Comparison of ENCODE assay signal across 15 cellular contexts in genomic region chr1:178645157-178645825, GRCh38.
DNase-seq lines count a peak whose midpoint lies in the region; ATAC-seq and TF ChIP-seq lines count a peak whose summit lies in the region.
"Had no signal": no experiment of that assay in that cellular context is flagged by ENCODE, and none has a peak within 500 bp of the region (broad histone marks: within the 10 kb centered on the region; RNA-seq: fewer than 3 reads in every experiment).

No MANE protein-coding gene starts in this region.

- peak overlapping the region; percentile 93 for H2AFZ ChIP-seq in neural progenitor cell (replicated peaks)

- no peak for ATAC-seq in stimulated activated effector memory CD8-positive, alpha-beta T cell treated with anti-CD3 and anti-CD28 coated beads, Interleukin-12 subunit alpha, Interleukin-12 subunit beta, amount 100 ng/mL, for 72 hours
- ATAC-seq in GM18868 (IDR thresholded peaks at IDR 0.05; ENCODE audit: unreplicated experiment) = no peak
- ATAC-seq: left colon had no signal

- H3F3A ChIP-seq in neural progenitor cell (ENCODE audit: low read depth) = no peaks in the 10 kb centered on the region

- H3K4me1 ChIP-seq in HUES48 (ENCODE audit: control insufficient read depth, insufficient read depth, low read length) (peaks cover 25% of the 10 kb centered on the region), neural progenitor cell (peaks cover 30% of the 10 kb centered on the region)
- H3K4me1 ChIP-seq: thyroid gland had no signal

- no peaks in the 10 kb centered on the region for H3K79me2 ChIP-seq in neural progenitor cell (ENCODE audit: low read depth)

- peaks cover 6% of the 10 kb centered on the region for H3K27me3 Mint-ChIP-seq in neural progenitor cell (ENCODE audit: insufficient read depth, low read depth)

- peak overlapping the region; percentile 29; the same call in 1 of the 2 replicates for H3K9ac ChIP-seq in HUES48 (ENCODE audit: low read depth, low read length)
- H3K9ac ChIP-seq in neural progenitor cell = no peak overlapping the region
- H3K9ac ChIP-seq: BLaER1 treated with 17β-estradiol and CSF1 and Interleukin-3, amounts not matched to agents 10 nM and 100 nM had no signal

- H3K27ac ChIP-seq in HUES48 (ENCODE audit: low read depth, low read length) = peak overlapping the region; percentile 31
- no peak overlapping the region for H3K27ac ChIP-seq in neural progenitor cell
- H3K27ac ChIP-seq: BLaER1 treated with 17β-estradiol and CSF1 and Interleukin-3, amounts not matched to agents 10 nM and 100 nM; epithelial cell of prostate; thyroid gland had no signal

- H3K4me3 ChIP-seq in HUES48 (ENCODE audit: low read depth, low read length) (peak overlapping the region; percentile 23; the same call in 1 of the 2 replicates), neural progenitor cell (peak overlapping the region; percentile 41)
- H3K4me3 ChIP-seq: BLaER1 treated with 17β-estradiol and CSF1 and Interleukin-3, amounts not matched to agents 10 nM and 100 nM; thyroid gland had no signal

- DNase-seq in NCI-H2171 treated with DMSO at 0.1 percent for 48 hours (lab: John Stamatoyannopoulos, UW) (peak; percentile 93), astrocyte of the hippocampus (ENCODE audit: low read depth, low spot score) (peak; percentile 20), neural progenitor cell (ENCODE audit: low spot score) (peak; percentile 55), DMS114 treated with DMSO at 0.1 percent for 48 hours (lab: John Stamatoyannopoulos, UW; ENCODE audit: unreplicated experiment) (no peak), epidermal melanocyte (ENCODE audit: insufficient read length, low spot score) (no peak)
- DNase-seq in stimulated activated effector memory CD8-positive, alpha-beta T cell treated with anti-CD3 and anti-CD28 coated beads, Interleukin-12 subunit alpha, Interleukin-12 subunit beta, amount 100 ng/mL, for 72 hours (ENCODE audit: low spot score in 2 of 2) = no peak
- DNase-seq: activated CD4-positive, alpha-beta T cell treated with anti-CD3 and anti-CD28 coated beads, Interleukin-2, amount 50 U/mL, for 48 hours; amniotic stem cell; left colon; NCI-H774; thyroid gland had no signal

- H3K9me3 ChIP-seq in HUES48 (ENCODE audit: control insufficient read depth, insufficient read depth, low read length) = no peaks in the 10 kb centered on the region
- no peaks in the 10 kb centered on the region for H3K9me3 ChIP-seq in neural progenitor cell (ENCODE audit: low read depth)
- H3K9me3 ChIP-seq: BLaER1 treated with 17β-estradiol and CSF1 and Interleukin-3, amounts not matched to agents 10 nM and 100 nM; thyroid gland had no signal

- H4K20me1 ChIP-seq in neural progenitor cell (ENCODE audit: low read depth) = no peaks in the 10 kb centered on the region
- H4K20me1 ChIP-seq: BLaER1 treated with 17β-estradiol and CSF1 and Interleukin-3, amounts not matched to agents 10 nM and 100 nM had no signal

- H3K27ac Mint-ChIP-seq in neural progenitor cell = peak overlapping the region; percentile 95
- H3K27ac Mint-ChIP-seq in stimulated activated effector memory CD8-positive, alpha-beta T cell treated with anti-CD3 and anti-CD28 coated beads, Interleukin-12 subunit alpha, Interleukin-12 subunit beta, amount 100 ng/mL, for 72 hours = no peak overlapping the region

- peak overlapping the region; percentile 77 for H3K4me2 ChIP-seq in neural progenitor cell

- H3K9me3 Mint-ChIP-seq in neural progenitor cell = no peaks in the 10 kb centered on the region
- H3K9me3 Mint-ChIP-seq in stimulated activated effector memory CD8-positive, alpha-beta T cell treated with anti-CD3 and anti-CD28 coated beads, Interleukin-12 subunit alpha, Interleukin-12 subunit beta, amount 100 ng/mL, for 72 hours = no peaks in the 10 kb centered on the region

- peaks cover 2% of the 10 kb centered on the region for H3K36me3 Mint-ChIP-seq in neural progenitor cell
- no peaks in the 10 kb centered on the region for H3K36me3 Mint-ChIP-seq in stimulated activated effector memory CD8-positive, alpha-beta T cell treated with anti-CD3 and anti-CD28 coated beads, Interleukin-12 subunit alpha, Interleukin-12 subunit beta, amount 100 ng/mL, for 72 hours

- H3K36me3 ChIP-seq in HUES48 (ENCODE audit: control insufficient read depth, insufficient read depth, low read length) (no peaks in the 10 kb centered on the region), neural progenitor cell (no peaks in the 10 kb centered on the region)
- H3K36me3 ChIP-seq: BLaER1 treated with 17β-estradiol and CSF1 and Interleukin-3, amounts not matched to agents 10 nM and 100 nM; thyroid gland had no signal

- no peak for TF ChIP-seq CTCF in neural progenitor cell (IDR thresholded peaks at IDR 0.05)

- H3K4me3 Mint-ChIP-seq in neural progenitor cell = peak overlapping the region; percentile 79
- H3K4me3 Mint-ChIP-seq in stimulated activated effector memory CD8-positive, alpha-beta T cell treated with anti-CD3 and anti-CD28 coated beads, Interleukin-12 subunit alpha, Interleukin-12 subunit beta, amount 100 ng/mL, for 72 hours = no peak overlapping the region

- H3K27me3 ChIP-seq in HUES48 (ENCODE audit: control insufficient read depth, insufficient read depth, low read length) (no peaks in the 10 kb centered on the region), neural progenitor cell (no peaks in the 10 kb centered on the region)
- H3K27me3 ChIP-seq: BLaER1 treated with 17β-estradiol and CSF1 and Interleukin-3, amounts not matched to agents 10 nM and 100 nM; thyroid gland had no signal

- H3K4me1 Mint-ChIP-seq in neural progenitor cell = peaks cover 64% of the 10 kb centered on the region
- H3K4me1 Mint-ChIP-seq in stimulated activated effector memory CD8-positive, alpha-beta T cell treated with anti-CD3 and anti-CD28 coated beads, Interleukin-12 subunit alpha, Interleukin-12 subunit beta, amount 100 ng/mL, for 72 hours = no peaks in the 10 kb centered on the region

Comparison
In these comparisons a context has a peak if more than half of its experiments do, and no peak if none do; other contexts are left out.
1. DNase-seq: peak in NCI-H2171 treated with DMSO at 0.1 percent for 48 hours (single experiment), astrocyte of the hippocampus (single experiment) and neural progenitor cell (single experiment); none in stimulated activated effector memory CD8-positive, alpha-beta T cell treated with anti-CD3 and anti-CD28 coated beads, Interleukin-12 subunit alpha, Interleukin-12 subunit beta, amount 100 ng/mL, for 72 hours (0 of 2), DMS114 treated with DMSO at 0.1 percent for 48 hours (single experiment) and epidermal melanocyte (single experiment).